1 cellular context compared by ENCODE assay signal in the genomic region with DNA sequence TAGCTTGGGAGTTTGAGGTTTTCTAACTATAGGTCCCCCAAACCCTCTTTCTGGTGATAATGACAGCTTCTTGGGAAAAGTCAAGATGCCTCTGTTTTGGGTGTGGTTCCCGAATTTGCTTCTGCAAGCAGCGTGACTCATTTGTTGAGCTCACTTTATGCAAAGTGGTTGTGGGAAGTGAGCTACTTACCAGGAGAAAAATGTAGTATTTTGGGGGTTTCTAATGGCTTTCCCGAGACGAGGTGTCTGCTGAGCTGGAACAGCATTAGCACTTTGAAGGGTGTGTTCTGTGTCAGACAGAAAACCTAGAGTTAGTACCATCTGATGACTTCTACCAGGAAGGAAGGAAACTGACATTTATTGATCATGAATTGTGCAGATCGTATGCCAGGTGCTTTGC.
TF ChIP-seq lines count a peak whose summit lies in the region.

No MANE protein-coding gene starts in this region.

TF ChIP-seq in K562, 482 proteins besides CTCF, POLR2A, EP300 and RAD21 (continued from another document and continues in another):
- TF ChIP-seq, protein P1, sequence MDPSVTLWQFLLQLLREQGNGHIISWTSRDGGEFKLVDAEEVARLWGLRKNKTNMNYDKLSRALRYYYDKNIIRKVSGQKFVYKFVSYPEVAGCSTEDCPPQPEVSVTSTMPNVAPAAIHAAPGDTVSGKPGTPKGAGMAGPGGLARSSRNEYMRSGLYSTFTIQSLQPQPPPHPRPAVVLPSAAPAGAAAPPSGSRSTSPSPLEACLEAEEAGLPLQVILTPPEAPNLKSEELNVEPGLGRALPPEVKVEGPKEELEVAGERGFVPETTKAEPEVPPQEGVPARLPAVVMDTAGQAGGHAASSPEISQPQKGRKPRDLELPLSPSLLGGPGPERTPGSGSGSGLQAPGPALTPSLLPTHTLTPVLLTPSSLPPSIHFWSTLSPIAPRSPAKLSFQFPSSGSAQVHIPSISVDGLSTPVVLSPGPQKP (CRISPR knock-in tag; IDR thresholded peaks at IDR 0.05): no peak
- TF ChIP-seq SNIP1 (IDR thresholded peaks at IDR 0.05; ENCODE audit: low read depth) (no peak), FOXK2 (conservative IDR thresholded peaks at IDR 0.05 in 1 of 2, IDR thresholded peaks at IDR 0.05 in 1 of 2; ENCODE audit: low read depth in 2 of 2) (0 out of 4 replicates have a peak, but pooled peaks of 1 of the 2 experiments have one; percentile 31), HNRNPUL1 (IDR thresholded peaks at IDR 0.05; ENCODE audit: low read length) (no peak), RFX5 (IDR thresholded peaks at IDR 0.05; ENCODE audit: low read depth, low read length) (no peak), SRSF7 (optimal IDR thresholded peaks at IDR 0.05; ENCODE audit: low read depth, low read length) (no peak), ZBTB7A (IDR thresholded peaks at IDR 0.05; ENCODE audit: borderline replicate concordance, control insufficient read depth, low read depth, low read length) (no peak), DPF2 (IDR thresholded peaks at IDR 0.05) (peak; percentile 22; the same call in 1 of the 2 replicates), ARID1B (IDR thresholded peaks at IDR 0.05) (peak; percentile 40), U2AF2 (optimal IDR thresholded peaks at IDR 0.05; ENCODE audit: low read depth, low read length) (no peak), NEUROD1 (IDR thresholded peaks at IDR 0.05; ENCODE audit: borderline replicate concordance, low read depth, low read length, partially characterized antibody) (no peak), JUND (IDR thresholded peaks at IDR 0.05; ENCODE audit: borderline replicate concordance, low read depth, low read length) (peak; percentile 91), JUND (tag; IDR thresholded peaks at IDR 0.05; ENCODE audit: borderline replicate concordance, low read depth, low read length) (peak; percentile 87; the same call in 1 of the 3 replicates), SIRT6 (IDR thresholded peaks at IDR 0.05; ENCODE audit: low read depth, low read length) (no peak), CBFB (CRISPR knock-in tag; IDR thresholded peaks at IDR 0.05) (no peak), JUN (IDR thresholded peaks at IDR 0.05; ENCODE audit: borderline replicate concordance, low read depth, low read length) (peak; percentile 76; the same call in 1 of the 2 replicates), JUN (CRISPR knock-in tag; IDR thresholded peaks at IDR 0.05; ENCODE audit: borderline replicate concordance) (no peak), EGR1 (conservative IDR thresholded peaks at IDR 0.05) (no peak), ZNF212 (CRISPR knock-in tag; IDR thresholded peaks at IDR 0.05) (no peak), GATAD2B (IDR thresholded peaks at IDR 0.05; ENCODE audit: borderline replicate concordance) (0 out of 2 replicates have a peak, but pooled peaks have one; percentile 23), FOXA1 (IDR thresholded peaks at IDR 0.05; ENCODE audit: borderline replicate concordance) (no peak), CBFA2T3 (IDR thresholded peaks at IDR 0.05) (0 out of 2 replicates have a peak, but pooled peaks have one; percentile 5), PHF20 (IDR thresholded peaks at IDR 0.05; ENCODE audit: partially characterized antibody) (no peak), ZNF316 (IDR thresholded peaks at IDR 0.05) (no peak), SREBF1 (IDR thresholded peaks at IDR 0.05; ENCODE audit: borderline replicate concordance, low read depth, low read length) (no peak), FOS (IDR thresholded peaks at IDR 0.05; ENCODE audit: extremely low read depth, insufficient read length) (peak; percentile 31), CEBPG (CRISPR knock-in tag; IDR thresholded peaks at IDR 0.05) (no peak), CEBPG (tag; conservative IDR thresholded peaks at IDR 0.05 in 1 of 2, IDR thresholded peaks at IDR 0.05 in 1 of 2) (no peak), NFIX (CRISPR knock-in tag; IDR thresholded peaks at IDR 0.05; ENCODE audit: low read depth) (no peak), CBX5 (IDR thresholded peaks at IDR 0.05; ENCODE audit: borderline replicate concordance, low read depth) (no peak), MBD2 (IDR thresholded peaks at IDR 0.05; ENCODE audit: borderline replicate concordance, low read depth) (no peak), KDM2B (CRISPR knock-in tag; IDR thresholded peaks at IDR 0.05) (no peak), ATF7 (IDR thresholded peaks at IDR 0.05) (peak; percentile 19; the same call in 1 of the 2 replicates), ZNF124 (CRISPR knock-in tag; IDR thresholded peaks at IDR 0.05) (no peak), SMAD3 (CRISPR knock-in tag; conservative IDR thresholded peaks at IDR 0.05) (no peak), ZNF263 (CRISPR knock-in tag; IDR thresholded peaks at IDR 0.05; ENCODE audit: borderline replicate concordance) (no peak), LEF1 (IDR thresholded peaks at IDR 0.05) (peak; percentile 19; the same call in 1 of the 2 replicates), THRAP3 (IDR thresholded peaks at IDR 0.05; ENCODE audit: borderline replicate concordance) (no peak), EP400 (IDR thresholded peaks at IDR 0.05) (no peak), RCOR1 (IDR thresholded peaks at IDR 0.05; ENCODE audit: borderline replicate concordance in 1 of 2, low read depth in 2 of 2, low read length in 2 of 2) (peak in 1 of 2 experiments; percentile 24; a peak in 1 of 4 replicates), RHOXF2B (CRISPR knock-in tag; conservative IDR thresholded peaks at IDR 0.05) (no peak), CTBP1 (IDR thresholded peaks at IDR 0.05; ENCODE audit: borderline replicate concordance) (0 out of 2 replicates have a peak, but pooled peaks have one; percentile 17), STAT5B (CRISPR knock-in tag; IDR thresholded peaks at IDR 0.05) (no peak), SMARCE1 (IDR thresholded peaks at IDR 0.05) (peak; percentile 54), JUNB (CRISPR knock-in tag; conservative IDR thresholded peaks at IDR 0.05) (no peak), NUFIP1 (IDR thresholded peaks at IDR 0.05; ENCODE audit: partially characterized antibody) (no peak), NONO (IDR thresholded peaks at IDR 0.05; ENCODE audit: low read depth in 2 of 2, low read length in 1 of 2) (no peak)
- TF ChIP-seq, protein P2, sequence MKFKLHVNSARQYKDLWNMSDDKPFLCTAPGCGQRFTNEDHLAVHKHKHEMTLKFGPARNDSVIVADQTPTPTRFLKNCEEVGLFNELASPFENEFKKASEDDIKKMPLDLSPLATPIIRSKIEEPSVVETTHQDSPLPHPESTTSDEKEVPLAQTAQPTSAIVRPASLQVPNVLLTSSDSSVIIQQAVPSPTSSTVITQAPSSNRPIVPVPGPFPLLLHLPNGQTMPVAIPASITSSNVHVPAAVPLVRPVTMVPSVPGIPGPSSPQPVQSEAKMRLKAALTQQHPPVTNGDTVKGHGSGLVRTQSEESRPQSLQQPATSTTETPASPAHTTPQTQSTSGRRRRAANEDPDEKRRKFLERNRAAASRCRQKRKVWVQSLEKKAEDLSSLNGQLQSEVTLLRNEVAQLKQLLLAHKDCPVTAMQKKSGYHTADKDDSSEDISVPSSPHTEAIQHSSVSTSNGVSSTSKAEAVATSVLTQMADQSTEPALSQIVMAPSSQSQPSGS (CRISPR knock-in tag; IDR thresholded peaks at IDR 0.05): no peak
- TF ChIP-seq, protein P3, sequence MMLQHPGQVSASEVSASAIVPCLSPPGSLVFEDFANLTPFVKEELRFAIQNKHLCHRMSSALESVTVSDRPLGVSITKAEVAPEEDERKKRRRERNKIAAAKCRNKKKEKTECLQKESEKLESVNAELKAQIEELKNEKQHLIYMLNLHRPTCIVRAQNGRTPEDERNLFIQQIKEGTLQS (IDR thresholded peaks at IDR 0.05): peak; percentile 90
- TF ChIP-seq, protein P3 (CRISPR knock-in tag; conservative IDR thresholded peaks at IDR 0.05): no peak
- TF ChIP-seq, protein P4, sequence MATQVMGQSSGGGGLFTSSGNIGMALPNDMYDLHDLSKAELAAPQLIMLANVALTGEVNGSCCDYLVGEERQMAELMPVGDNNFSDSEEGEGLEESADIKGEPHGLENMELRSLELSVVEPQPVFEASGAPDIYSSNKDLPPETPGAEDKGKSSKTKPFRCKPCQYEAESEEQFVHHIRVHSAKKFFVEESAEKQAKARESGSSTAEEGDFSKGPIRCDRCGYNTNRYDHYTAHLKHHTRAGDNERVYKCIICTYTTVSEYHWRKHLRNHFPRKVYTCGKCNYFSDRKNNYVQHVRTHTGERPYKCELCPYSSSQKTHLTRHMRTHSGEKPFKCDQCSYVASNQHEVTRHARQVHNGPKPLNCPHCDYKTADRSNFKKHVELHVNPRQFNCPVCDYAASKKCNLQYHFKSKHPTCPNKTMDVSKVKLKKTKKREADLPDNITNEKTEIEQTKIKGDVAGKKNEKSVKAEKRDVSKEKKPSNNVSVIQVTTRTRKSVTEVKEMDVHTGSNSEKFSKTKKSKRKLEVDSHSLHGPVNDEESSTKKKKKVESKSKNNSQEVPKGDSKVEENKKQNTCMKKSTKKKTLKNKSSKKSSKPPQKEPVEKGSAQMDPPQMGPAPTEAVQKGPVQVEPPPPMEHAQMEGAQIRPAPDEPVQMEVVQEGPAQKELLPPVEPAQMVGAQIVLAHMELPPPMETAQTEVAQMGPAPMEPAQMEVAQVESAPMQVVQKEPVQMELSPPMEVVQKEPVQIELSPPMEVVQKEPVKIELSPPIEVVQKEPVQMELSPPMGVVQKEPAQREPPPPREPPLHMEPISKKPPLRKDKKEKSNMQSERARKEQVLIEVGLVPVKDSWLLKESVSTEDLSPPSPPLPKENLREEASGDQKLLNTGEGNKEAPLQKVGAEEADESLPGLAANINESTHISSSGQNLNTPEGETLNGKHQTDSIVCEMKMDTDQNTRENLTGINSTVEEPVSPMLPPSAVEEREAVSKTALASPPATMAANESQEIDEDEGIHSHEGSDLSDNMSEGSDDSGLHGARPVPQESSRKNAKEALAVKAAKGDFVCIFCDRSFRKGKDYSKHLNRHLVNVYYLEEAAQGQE (CRISPR knock-in tag; IDR thresholded peaks at IDR 0.05; ENCODE audit: low read depth): no peak
- TF ChIP-seq, protein P5, sequence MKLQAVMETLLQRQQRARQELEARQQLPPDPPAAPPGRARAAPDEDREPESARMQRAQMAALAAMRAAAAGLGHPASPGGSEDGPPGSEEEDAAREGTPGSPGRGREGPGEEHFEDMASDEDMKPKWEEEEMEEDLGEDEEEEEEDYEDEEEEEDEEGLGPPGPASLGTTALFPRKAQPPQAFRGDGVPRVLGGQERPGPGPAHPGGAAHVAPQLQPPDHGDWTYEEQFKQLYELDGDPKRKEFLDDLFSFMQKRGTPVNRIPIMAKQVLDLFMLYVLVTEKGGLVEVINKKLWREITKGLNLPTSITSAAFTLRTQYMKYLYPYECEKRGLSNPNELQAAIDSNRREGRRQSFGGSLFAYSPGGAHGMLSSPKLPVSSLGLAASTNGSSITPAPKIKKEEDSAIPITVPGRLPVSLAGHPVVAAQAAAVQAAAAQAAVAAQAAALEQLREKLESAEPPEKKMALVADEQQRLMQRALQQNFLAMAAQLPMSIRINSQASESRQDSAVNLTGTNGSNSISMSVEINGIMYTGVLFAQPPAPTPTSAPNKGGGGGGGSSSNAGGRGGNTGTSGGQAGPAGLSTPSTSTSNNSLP (IDR thresholded peaks at IDR 0.05; ENCODE audit: borderline replicate concordance, low read depth, low read length): no peak
- TF ChIP-seq, protein P6, sequence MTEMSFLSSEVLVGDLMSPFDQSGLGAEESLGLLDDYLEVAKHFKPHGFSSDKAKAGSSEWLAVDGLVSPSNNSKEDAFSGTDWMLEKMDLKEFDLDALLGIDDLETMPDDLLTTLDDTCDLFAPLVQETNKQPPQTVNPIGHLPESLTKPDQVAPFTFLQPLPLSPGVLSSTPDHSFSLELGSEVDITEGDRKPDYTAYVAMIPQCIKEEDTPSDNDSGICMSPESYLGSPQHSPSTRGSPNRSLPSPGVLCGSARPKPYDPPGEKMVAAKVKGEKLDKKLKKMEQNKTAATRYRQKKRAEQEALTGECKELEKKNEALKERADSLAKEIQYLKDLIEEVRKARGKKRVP (CRISPR knock-in tag; IDR thresholded peaks at IDR 0.05): no peak
- TF ChIP-seq, protein P7, sequence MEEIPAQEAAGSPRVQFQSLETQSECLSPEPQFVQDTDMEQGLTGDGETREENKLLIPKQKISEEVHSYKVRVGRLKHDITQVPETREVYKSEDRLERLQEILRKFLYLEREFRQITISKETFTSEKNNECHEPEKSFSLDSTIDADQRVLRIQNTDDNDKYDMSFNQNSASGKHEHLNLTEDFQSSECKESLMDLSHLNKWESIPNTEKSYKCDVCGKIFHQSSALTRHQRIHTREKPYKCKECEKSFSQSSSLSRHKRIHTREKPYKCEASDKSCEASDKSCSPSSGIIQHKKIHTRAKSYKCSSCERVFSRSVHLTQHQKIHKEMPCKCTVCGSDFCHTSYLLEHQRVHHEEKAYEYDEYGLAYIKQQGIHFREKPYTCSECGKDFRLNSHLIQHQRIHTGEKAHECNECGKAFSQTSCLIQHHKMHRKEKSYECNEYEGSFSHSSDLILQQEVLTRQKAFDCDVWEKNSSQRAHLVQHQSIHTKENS (CRISPR knock-in tag; IDR thresholded peaks at IDR 0.05): no peak
- TF ChIP-seq, protein P8, sequence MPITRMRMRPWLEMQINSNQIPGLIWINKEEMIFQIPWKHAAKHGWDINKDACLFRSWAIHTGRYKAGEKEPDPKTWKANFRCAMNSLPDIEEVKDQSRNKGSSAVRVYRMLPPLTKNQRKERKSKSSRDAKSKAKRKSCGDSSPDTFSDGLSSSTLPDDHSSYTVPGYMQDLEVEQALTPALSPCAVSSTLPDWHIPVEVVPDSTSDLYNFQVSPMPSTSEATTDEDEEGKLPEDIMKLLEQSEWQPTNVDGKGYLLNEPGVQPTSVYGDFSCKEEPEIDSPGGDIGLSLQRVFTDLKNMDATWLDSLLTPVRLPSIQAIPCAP (CRISPR knock-in tag; IDR thresholded peaks at IDR 0.05; ENCODE audit: borderline replicate concordance): no peak
- TF ChIP-seq, protein P9, sequence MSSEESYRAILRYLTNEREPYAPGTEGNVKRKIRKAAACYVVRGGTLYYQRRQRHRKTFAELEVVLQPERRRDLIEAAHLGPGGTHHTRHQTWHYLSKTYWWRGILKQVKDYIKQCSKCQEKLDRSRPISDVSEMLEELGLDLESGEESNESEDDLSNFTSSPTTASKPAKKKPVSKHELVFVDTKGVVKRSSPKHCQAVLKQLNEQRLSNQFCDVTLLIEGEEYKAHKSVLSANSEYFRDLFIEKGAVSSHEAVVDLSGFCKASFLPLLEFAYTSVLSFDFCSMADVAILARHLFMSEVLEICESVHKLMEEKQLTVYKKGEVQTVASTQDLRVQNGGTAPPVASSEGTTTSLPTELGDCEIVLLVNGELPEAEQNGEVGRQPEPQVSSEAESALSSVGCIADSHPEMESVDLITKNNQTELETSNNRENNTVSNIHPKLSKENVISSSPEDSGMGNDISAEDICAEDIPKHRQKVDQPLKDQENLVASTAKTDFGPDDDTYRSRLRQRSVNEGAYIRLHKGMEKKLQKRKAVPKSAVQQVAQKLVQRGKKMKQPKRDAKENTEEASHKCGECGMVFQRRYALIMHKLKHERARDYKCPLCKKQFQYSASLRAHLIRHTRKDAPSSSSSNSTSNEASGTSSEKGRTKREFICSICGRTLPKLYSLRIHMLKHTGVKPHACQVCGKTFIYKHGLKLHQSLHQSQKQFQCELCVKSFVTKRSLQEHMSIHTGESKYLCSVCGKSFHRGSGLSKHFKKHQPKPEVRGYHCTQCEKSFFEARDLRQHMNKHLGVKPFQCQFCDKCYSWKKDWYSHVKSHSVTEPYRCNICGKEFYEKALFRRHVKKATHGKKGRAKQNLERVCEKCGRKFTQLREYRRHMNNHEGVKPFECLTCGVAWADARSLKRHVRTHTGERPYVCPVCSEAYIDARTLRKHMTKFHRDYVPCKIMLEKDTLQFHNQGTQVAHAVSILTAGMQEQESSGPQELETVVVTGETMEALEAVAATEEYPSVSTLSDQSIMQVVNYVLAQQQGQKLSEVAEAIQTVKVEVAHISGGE (CRISPR knock-in tag; IDR thresholded peaks at IDR 0.05): 0 out of 6 replicates have a peak, but pooled peaks of 1 of the 3 experiments have one; percentile 20
